8 cellular contexts compared by ENCODE assay signal in genomic region chr17:31596382-31597323, GRCh38.
DNase-seq lines count a peak whose midpoint lies in the region; ATAC-seq and TF ChIP-seq lines count a peak whose summit lies in the region.

No MANE protein-coding gene starts in this region.

- peak overlapping the region in 1 of 2 donors; percentile 61 for H3K27ac Mint-ChIP-seq in natural killer cell
- no peak overlapping the region for H3K27ac Mint-ChIP-seq in activated CD4-positive, alpha-beta T cell treated with anti-CD3 and anti-CD28 coated beads, Interleukin-2, amount 10 ng/mL, durations not matched to agents 24 days and 14 days

- no peaks in the 10 kb centered on the region for H3K27me3 ChIP-seq in AG04450 (ENCODE audit: control insufficient read depth, insufficient read depth, low read length)

- CTCF ChIA-PET in AG04450 (lab: Charles Lee) = interaction anchor here (1.1 kb wide), 2 partner anchors 39 to 246 kb away, joined by 3 to 5 read pairs; no protein-coding TSS in a partner anchor

- peak overlapping the region; percentile 95 for H3K27ac ChIP-seq in AG04450 (ENCODE audit: low read depth, low read length)

- no peak; the same call in 1 of the 2 replicates for TF ChIP-seq CTCF in AG04450 (IDR thresholded peaks at IDR 0.05; ENCODE audit: low read depth, low read length)
- TF ChIP-seq CTCF in fibroblast of mammary gland (conservative IDR thresholded peaks at IDR 0.05; ENCODE audit: control insufficient read depth, insufficient read depth, low read depth, low read length) = no peak
- TF ChIP-seq CTCF in natural killer cell (IDR thresholded peaks at IDR 0.05) = no peak

- no peak overlapping the region for H3K4me3 Mint-ChIP-seq in natural killer cell
- no peak overlapping the region for H3K4me3 Mint-ChIP-seq in activated CD4-positive, alpha-beta T cell treated with anti-CD3 and anti-CD28 coated beads, Interleukin-2, amount 10 ng/mL, durations not matched to agents 24 days and 14 days

- intact Hi-C loops in natural killer cell (cut with micrococcal nuclease) = no loop called here
- intact Hi-C loops in activated CD4-positive, alpha-beta T cell treated with anti-CD3 and anti-CD28 coated beads, Interleukin-2, amount 10 ng/mL, durations not matched to agents 24 days and 14 days (cut with micrococcal nuclease) = no loop called here

- H3K9me3 Mint-ChIP-seq in natural killer cell = no peaks in the 10 kb centered on the region
- H3K9me3 Mint-ChIP-seq in activated CD4-positive, alpha-beta T cell treated with anti-CD3 and anti-CD28 coated beads, Interleukin-2, amount 10 ng/mL, durations not matched to agents 24 days and 14 days = no peaks in the 10 kb centered on the region

- H3K4me1 Mint-ChIP-seq in natural killer cell = peaks cover 0 to 11% of the 10 kb centered on the region in 2 donors
- peaks cover 2% of the 10 kb centered on the region for H3K4me1 Mint-ChIP-seq in activated CD4-positive, alpha-beta T cell treated with anti-CD3 and anti-CD28 coated beads, Interleukin-2, amount 10 ng/mL, durations not matched to agents 24 days and 14 days

- no peaks in the 10 kb centered on the region for H3K27me3 Mint-ChIP-seq in natural killer cell (ENCODE audit: low read depth in 2 of 2)
- no peaks in the 10 kb centered on the region for H3K27me3 Mint-ChIP-seq in activated CD4-positive, alpha-beta T cell treated with anti-CD3 and anti-CD28 coated beads, Interleukin-2, amount 10 ng/mL, durations not matched to agents 24 days and 14 days

- H3K36me3 Mint-ChIP-seq in natural killer cell = no peaks in the 10 kb centered on the region
- no peaks in the 10 kb centered on the region for H3K36me3 Mint-ChIP-seq in activated CD4-positive, alpha-beta T cell treated with anti-CD3 and anti-CD28 coated beads, Interleukin-2, amount 10 ng/mL, durations not matched to agents 24 days and 14 days (ENCODE audit: low read depth)

- peaks cover 2% of the 10 kb centered on the region; the same call in 1 of the 2 replicates for H3K9me3 ChIP-seq in AG04450 (ENCODE audit: control insufficient read depth, insufficient read depth, low read length)

- H3K4me3 ChIP-seq in AG04450 (ENCODE audit: low read depth, low read length) = no peak overlapping the region
- H3K4me3 ChIP-seq in fibroblast of mammary gland (ENCODE audit: control insufficient read depth, low read depth, low read length) = no peak overlapping the region

- POLR2A ChIA-PET in AG04450 (lab: Yijun Ruan, JAX) = interaction anchor here (0.5 to 2.0 kb wide), 8 partner anchors 9 to 245 kb away, joined by 3 to 9 read pairs (median 4); no protein-coding TSS in a partner anchor

- DNase-seq in AG04450 (ENCODE audit: low read depth, low spot score) = peak; percentile 91
- peak; percentile 97 for DNase-seq in fibroblast of mammary gland (ENCODE audit: low read depth)
- DNase-seq in natural killer cell = no peak
- no peak for DNase-seq in activated CD4-positive, alpha-beta T cell treated with anti-CD3 and anti-CD28 coated beads, Interleukin-2, amount 10 ng/mL, durations not matched to agents 24 days and 14 days

- ATAC-seq in GM18502 (IDR thresholded peaks at IDR 0.05; ENCODE audit: poor library complexity, unreplicated experiment) = peak; percentile 84
- ATAC-seq in HG03378 (IDR thresholded peaks at IDR 0.05; ENCODE audit: unreplicated experiment) = peak; percentile 69
- peak; percentile 95 for ATAC-seq in SK-N-SH treated with all-trans-retinoic acid at 6 μM for 48 hours
- peak; percentile 61 to 80 (median 79) for ATAC-seq in natural killer cell
- ATAC-seq in GM19324 (IDR thresholded peaks at IDR 0.05; ENCODE audit: low FRiP score, unreplicated experiment) = no peak

TF ChIP-seq in SK-N-SH treated with all-trans-retinoic acid at 6 μM for 48 hours, 23 proteins besides CTCF, POLR2A, EP300 and RAD21:
- TF ChIP-seq ZFP3 (CRISPR knock-in tag; IDR thresholded peaks at IDR 0.05) (peak; percentile 73; the same call in 1 of the 2 replicates), OSR1 (CRISPR knock-in tag; IDR thresholded peaks at IDR 0.05) (peak; percentile 58; the same call in 1 of the 2 replicates), CREB5 (CRISPR knock-in tag; IDR thresholded peaks at IDR 0.05; ENCODE audit: low read depth) (no peak), SNAI2 (CRISPR knock-in tag; IDR thresholded peaks at IDR 0.05) (0 out of 2 replicates have a peak, but pooled peaks have one; percentile 41), GLIS3 (CRISPR knock-in tag; IDR thresholded peaks at IDR 0.05) (no peak)

Comparison
In these comparisons a context has a peak if more than half of its experiments do, and no peak if none do; other contexts are left out.
1. DNase-seq: peak in AG04450 (single experiment) and fibroblast of mammary gland (single experiment); none in natural killer cell (single experiment) and activated CD4-positive, alpha-beta T cell treated with anti-CD3 and anti-CD28 coated beads, Interleukin-2, amount 10 ng/mL, durations not matched to agents 24 days and 14 days (single experiment).